ENCODE assay signal across 19 cellular contexts in genomic region chr12:31471061-31471460, GRCh38.
"Had no signal": no experiment of that assay in that cellular context is flagged by ENCODE, and none has a peak within 500 bp of the region (broad histone marks: within the 10 kb centered on the region; RNA-seq: fewer than 3 reads in every experiment).

No MANE protein-coding gene starts in this region.

- H3K4me3 ChIP-seq: right lobe of liver, tibial nerve had no signal

- H3K9me3 Mint-ChIP-seq: activated naive CD4-positive, alpha-beta T cell treated with anti-CD3 and anti-CD28 coated beads, Interleukin-2, amount 50 U/mL, for 72 hours; activated T-cell treated with anti-CD3 and anti-CD28 coated beads, Interleukin-2, amount 50 U/mL, for 72 hours; central memory CD8-positive, alpha-beta T cell; natural killer cell had no signal

- H3K36me3 ChIP-seq: right lobe of liver had no signal

- H3K27me3 ChIP-seq: right lobe of liver, tibial nerve had no signal

- H3K4me3 Mint-ChIP-seq: activated CD4-positive, alpha-beta T cell treated with anti-CD3 and anti-CD28 coated beads for 36 hours; activated CD8-positive, alpha-beta memory T cell treated with anti-CD3 and anti-CD28 coated beads, Interleukin-2, amount 10 ng/mL, durations not matched to agents 7 days and 5 days; activated CD8-positive, alpha-beta T cell treated with anti-CD3 and anti-CD28 coated beads, Interleukin-2, amount 10 ng/mL, durations not matched to agents 7 days and 5 days; activated T-cell treated with anti-CD3 and anti-CD28 coated beads, Interleukin-2, amount 50 U/mL, for 72 hours; central memory CD8-positive, alpha-beta T cell; natural killer cell had no signal

- H3K9me3 ChIP-seq: right lobe of liver, tibial nerve had no signal

- H3K27ac ChIP-seq: right lobe of liver, tibial nerve had no signal

- DNase-seq: activated CD4-positive, alpha-beta T cell treated with anti-CD3 and anti-CD28 coated beads for 36 hours; activated CD4-positive, CD25-positive, alpha-beta regulatory T cell; activated CD8-positive, alpha-beta memory T cell treated with anti-CD3 and anti-CD28 coated beads, Interleukin-2, amount 10 ng/mL, durations not matched to agents 7 days and 5 days; activated CD8-positive, alpha-beta T cell treated with anti-CD3 and anti-CD28 coated beads, Interleukin-2, amount 10 ng/mL, durations not matched to agents 7 days and 5 days; activated naive CD4-positive, alpha-beta T cell; activated T-cell treated with anti-CD3 and anti-CD28 coated beads for 4 hours; activated T-cell treated with anti-CD3 and anti-CD28 coated beads, Interleukin-2, amount 50 U/mL, for 72 hours; dermis blood vessel endothelial cell; effector CD4-positive, alpha-beta T cell; islet precursor cell; left colon; midbrain; natural killer cell; right lobe of liver; stimulated activated CD4-positive, alpha-beta T cell treated with anti-CD3 and anti-CD28 coated beads, Interleukin-2, amount 100 ng/mL, for 48 hours; stimulated activated naive CD4-positive, alpha-beta T cell treated with Interleukin-2 at 50 U/mL for 16 hours had no signal

- ATAC-seq: activated CD4-positive, alpha-beta T cell treated with anti-CD3 and anti-CD28 coated beads for 36 hours; activated CD8-positive, alpha-beta memory T cell treated with anti-CD3 and anti-CD28 coated beads, Interleukin-2, amount 10 ng/mL, durations not matched to agents 7 days and 5 days; activated CD8-positive, alpha-beta T cell treated with anti-CD3 and anti-CD28 coated beads, Interleukin-2, amount 10 ng/mL, durations not matched to agents 7 days and 5 days; activated naive CD4-positive, alpha-beta T cell treated with anti-CD3 and anti-CD28 coated beads, Interleukin-2, amount 50 U/mL, for 72 hours; activated T-cell treated with anti-CD3 and anti-CD28 coated beads, Interleukin-2, amount 50 U/mL, for 72 hours; left colon; natural killer cell; right lobe of liver had no signal

- H3K27ac Mint-ChIP-seq: activated CD4-positive, alpha-beta T cell treated with anti-CD3 and anti-CD28 coated beads for 36 hours; activated CD8-positive, alpha-beta memory T cell treated with anti-CD3 and anti-CD28 coated beads, Interleukin-2, amount 10 ng/mL, durations not matched to agents 7 days and 5 days; activated CD8-positive, alpha-beta T cell treated with anti-CD3 and anti-CD28 coated beads, Interleukin-2, amount 10 ng/mL, durations not matched to agents 7 days and 5 days; activated naive CD4-positive, alpha-beta T cell treated with anti-CD3 and anti-CD28 coated beads, Interleukin-2, amount 50 U/mL, for 72 hours; activated T-cell treated with anti-CD3 and anti-CD28 coated beads, Interleukin-2, amount 50 U/mL, for 72 hours; natural killer cell had no signal

- H3K36me3 Mint-ChIP-seq: activated CD8-positive, alpha-beta memory T cell treated with anti-CD3 and anti-CD28 coated beads, Interleukin-2, amount 10 ng/mL, durations not matched to agents 7 days and 5 days; activated naive CD4-positive, alpha-beta T cell treated with anti-CD3 and anti-CD28 coated beads, Interleukin-2, amount 50 U/mL, for 72 hours; natural killer cell had no signal

- H3K27me3 Mint-ChIP-seq: activated CD4-positive, alpha-beta T cell treated with anti-CD3 and anti-CD28 coated beads for 36 hours had no signal

- H3K4me1 Mint-ChIP-seq: activated CD4-positive, alpha-beta T cell treated with anti-CD3 and anti-CD28 coated beads for 36 hours; activated CD8-positive, alpha-beta memory T cell treated with anti-CD3 and anti-CD28 coated beads, Interleukin-2, amount 10 ng/mL, durations not matched to agents 7 days and 5 days; central memory CD8-positive, alpha-beta T cell; natural killer cell had no signal
